In genomic region chr6:89829591-89830384, GRCh38 we compare ENCODE assay signal across 1 cellular context.
TF ChIP-seq lines count a peak whose summit lies in the region.

Gene CASP8AP2, plus strand, starts transcription at chr6:89829880.

TF ChIP-seq in H1, 55 proteins besides CTCF, POLR2A, EP300 and RAD21 (continued from another document):
- TF ChIP-seq POU5F1 (IDR thresholded peaks at IDR 0.05; ENCODE audit: low read depth, low read length) (no peak), BCL11A (IDR thresholded peaks at IDR 0.05; ENCODE audit: low read depth in 2 of 2, low read length in 2 of 2) (no peak), EGR1 (IDR thresholded peaks at IDR 0.05; ENCODE audit: borderline replicate concordance, low read depth, low read length) (no peak), TBP (IDR thresholded peaks at IDR 0.05; ENCODE audit: low read depth, low read length) (peak; percentile 89), CBX8 (IDR thresholded peaks at IDR 0.05; ENCODE audit: borderline replicate concordance, low read depth, low read length) (no peak), CREB1 (IDR thresholded peaks at IDR 0.05) (peak; percentile 54; the same call in 1 of the 2 replicates), RNF2 (IDR thresholded peaks at IDR 0.05; ENCODE audit: borderline replicate concordance, low read depth, low read length, missing control alignments, poor library complexity, severe bottlenecking) (no peak), SP1 (IDR thresholded peaks at IDR 0.05; ENCODE audit: low read depth, low read length) (peak; percentile 91), CEBPB (IDR thresholded peaks at IDR 0.05; ENCODE audit: low read depth, low read length) (no peak), SP2 (IDR thresholded peaks at IDR 0.05; ENCODE audit: low read length) (peak; percentile 50; the same call in 1 of the 2 replicates), TAF1 (IDR thresholded peaks at IDR 0.05; ENCODE audit: low read depth, low read length) (peak; percentile 90), KDM1A (IDR thresholded peaks at IDR 0.05; ENCODE audit: borderline replicate concordance, low read length) (no peak), GABPA (IDR thresholded peaks at IDR 0.05; ENCODE audit: borderline replicate concordance, insufficient read depth, low read length) (no peak), HDAC6 (IDR thresholded peaks at IDR 0.05; ENCODE audit: low read depth, low read length) (no peak), KDM4A (IDR thresholded peaks at IDR 0.05; ENCODE audit: low read depth, low read length, severe bottlenecking) (peak; percentile 45), EZH2 (IDR thresholded peaks at IDR 0.05; ENCODE audit: low read depth, low read length, severe bottlenecking) (no peak), SUZ12 (IDR thresholded peaks at IDR 0.05; ENCODE audit: low read length) (no peak), PHF8 (conservative IDR thresholded peaks at IDR 0.05; ENCODE audit: low read depth, low read length) (peak; percentile 99), BRCA1 (IDR thresholded peaks at IDR 0.05; ENCODE audit: low read depth, low read length) (no peak), KDM5A (IDR thresholded peaks at IDR 0.05; ENCODE audit: low read length) (no peak), SRF (IDR thresholded peaks at IDR 0.05; ENCODE audit: low read depth, low read length) (no peak), FOSL1 (IDR thresholded peaks at IDR 0.05; ENCODE audit: insufficient read depth, low read depth, low read length) (no peak), TAF7 (optimal IDR thresholded peaks at IDR 0.05; ENCODE audit: borderline replicate concordance, low read depth, low read length) (peak; percentile 84), CHD1 (IDR thresholded peaks at IDR 0.05; ENCODE audit: low read depth, low read length) (peak; percentile 34; the same call in 1 of the 2 replicates), NRF1 (IDR thresholded peaks at IDR 0.05; ENCODE audit: low read depth, low read length) (no peak; the same call in 1 of the 2 replicates), CTBP2 (IDR thresholded peaks at IDR 0.05; ENCODE audit: borderline replicate concordance, insufficient read depth, insufficient read length, low read length) (no peak), MAX (IDR thresholded peaks at IDR 0.05) (peak; percentile 63), ASH2L (IDR thresholded peaks at IDR 0.05; ENCODE audit: low read length) (peak; percentile 57), POLR2AphosphoS5 (IDR thresholded peaks at IDR 0.05; ENCODE audit: low read depth, low read length) (peak; percentile 95)
- TF ChIP-seq, protein P1, sequence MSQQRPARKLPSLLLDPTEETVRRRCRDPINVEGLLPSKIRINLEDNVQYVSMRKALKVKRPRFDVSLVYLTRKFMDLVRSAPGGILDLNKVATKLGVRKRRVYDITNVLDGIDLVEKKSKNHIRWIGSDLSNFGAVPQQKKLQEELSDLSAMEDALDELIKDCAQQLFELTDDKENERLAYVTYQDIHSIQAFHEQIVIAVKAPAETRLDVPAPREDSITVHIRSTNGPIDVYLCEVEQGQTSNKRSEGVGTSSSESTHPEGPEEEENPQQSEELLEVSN (IDR thresholded peaks at IDR 0.05), result peak; percentile 86
TF ChIP-seq in H1: peak in this region for 14.
